ENCODE assay signal across 18 cellular contexts in genomic region chr20:8225658-8226057, GRCh38.
DNase-seq lines count a peak whose midpoint lies in the region; ATAC-seq and TF ChIP-seq lines count a peak whose summit lies in the region.
"Had no signal": no experiment of that assay in that cellular context is flagged by ENCODE, and none has a peak within 500 bp of the region (broad histone marks: within the 10 kb centered on the region; RNA-seq: fewer than 3 reads in every experiment).

No MANE protein-coding gene starts in this region.

- WGBS in stomach, 5 donors = 39 to 64% (median 42%) methylated on average over 3 of the region's 3 CpGs

- no peak for TF ChIP-seq CTCF in Caco-2 (IDR thresholded peaks at IDR 0.05; ENCODE audit: insufficient read depth in 1 of 2, low read depth in 1 of 2, low read length in 1 of 2, severe bottlenecking in 1 of 2, unreplicated experiment in 1 of 2)
- no peak for TF ChIP-seq CTCF in VCaP (conservative IDR thresholded peaks at IDR 0.05)
- no peak for TF ChIP-seq CTCF in neural crest cell (conservative IDR thresholded peaks at IDR 0.05)
- TF ChIP-seq CTCF in stomach (IDR thresholded peaks at IDR 0.05) = no peak

- intact Hi-C loops in Caco-2 (cut with micrococcal nuclease; ENCODE audit: unreplicated experiment) = no loop called here
- intact Hi-C loops in stomach (cut with DNase I; ENCODE audit: low total_unique reads) = no loop called here

- H3K4me1 ChIP-seq in Caco-2 (peaks cover 37% of the 10 kb centered on the region), stomach (peaks cover 0 to 35% (median 23%) of the 10 kb centered on the region in 4 donors)

- DNase-seq in Caco-2 = no peak
- no peak for DNase-seq in neural crest cell (ENCODE audit: low read depth, low spot score)
- no peak for DNase-seq in stomach
- no peak for DNase-seq in effector CD4-positive, alpha-beta T cell
- no peak for DNase-seq in HT-29 (ENCODE audit: low spot score)
- DNase-seq: AML-193; Calu3; CD4-positive, alpha-beta memory T cell; DMS79 treated with DMSO at 0.1 percent for 48 hours; GF-D8; GOT3; H7 had no signal

- CTCF ChIA-PET in Caco-2 (lab: Charles Lee) = no interaction called here

- POLR2A ChIA-PET in Caco-2 (lab: Charles Lee) = no interaction called here

- H3K27ac Mint-ChIP-seq in Caco-2 (ENCODE audit: unreplicated experiment) (peak overlapping the region; percentile 82), neural crest cell (ENCODE audit: unreplicated experiment) (peak overlapping the region; percentile 40)
- H3K27ac Mint-ChIP-seq: CD4-positive, alpha-beta memory T cell had no signal

- no TSS peak for BruUV-seq in Caco-2 (replicated peaks; lab: Mats Ljungman, UMichigan)

- H3K36me3 Mint-ChIP-seq in Caco-2 (ENCODE audit: insufficient read depth, unreplicated experiment) = peaks cover 15% of the 10 kb centered on the region
- H3K36me3 Mint-ChIP-seq in neural crest cell (ENCODE audit: low read depth) = no peaks in the 10 kb centered on the region

- no peak overlapping the region for H3K4me3 ChIP-seq in Caco-2 (ENCODE audit: low read depth, low read length)
- no peak overlapping the region for H3K4me3 ChIP-seq in stomach

- H3K4me3 Mint-ChIP-seq in Caco-2 (ENCODE audit: unreplicated experiment) (no peak overlapping the region), neural crest cell (no peak overlapping the region)
- H3K4me3 Mint-ChIP-seq: CD4-positive, alpha-beta memory T cell had no signal

- ATAC-seq in HG02798 (IDR thresholded peaks at IDR 0.05; ENCODE audit: poor library complexity, unreplicated experiment) = no peak
- ATAC-seq: HCT116 had no signal

- H3K27ac ChIP-seq in VCaP = peak overlapping the region; percentile 43
- H3K27ac ChIP-seq in stomach = no peak overlapping the region
- H3K27ac ChIP-seq: C4-2B, HL-60, KMS-11 had no signal

- H3K9me3 ChIP-seq in Caco-2 = no peaks in the 10 kb centered on the region
- no peaks in the 10 kb centered on the region for H3K9me3 ChIP-seq in stomach

- H3K36me3 ChIP-seq in Caco-2 (ENCODE audit: control insufficient read depth, insufficient read depth, low read length) (no peaks in the 10 kb centered on the region), stomach (no peaks in the 10 kb centered on the region)

- H3K27me3 ChIP-seq in Caco-2 (replicated peaks; ENCODE audit: control insufficient read depth, insufficient read depth, low read length) (no peaks in the 10 kb centered on the region), stomach (no peaks in the 10 kb centered on the region)

- H3K9me3 Mint-ChIP-seq in Caco-2 (ENCODE audit: unreplicated experiment) = no peaks in the 10 kb centered on the region
- no peaks in the 10 kb centered on the region for H3K9me3 Mint-ChIP-seq in neural crest cell

- H3K4me1 Mint-ChIP-seq in Caco-2 (ENCODE audit: low read depth, unreplicated experiment) (peaks cover 36% of the 10 kb centered on the region), neural crest cell (no peaks in the 10 kb centered on the region)

- no peak for TF ChIP-seq EP300 in stomach (IDR thresholded peaks at IDR 0.05)

- no peak for TF ChIP-seq POLR2A in stomach (IDR thresholded peaks at IDR 0.05)

- H3K27me3 Mint-ChIP-seq in Caco-2 (ENCODE audit: insufficient read depth, unreplicated experiment) (no peaks in the 10 kb centered on the region), neural crest cell (ENCODE audit: low read depth) (no peaks in the 10 kb centered on the region)
- H3K27me3 Mint-ChIP-seq: CD4-positive, alpha-beta memory T cell had no signal
